In the genomic region with DNA sequence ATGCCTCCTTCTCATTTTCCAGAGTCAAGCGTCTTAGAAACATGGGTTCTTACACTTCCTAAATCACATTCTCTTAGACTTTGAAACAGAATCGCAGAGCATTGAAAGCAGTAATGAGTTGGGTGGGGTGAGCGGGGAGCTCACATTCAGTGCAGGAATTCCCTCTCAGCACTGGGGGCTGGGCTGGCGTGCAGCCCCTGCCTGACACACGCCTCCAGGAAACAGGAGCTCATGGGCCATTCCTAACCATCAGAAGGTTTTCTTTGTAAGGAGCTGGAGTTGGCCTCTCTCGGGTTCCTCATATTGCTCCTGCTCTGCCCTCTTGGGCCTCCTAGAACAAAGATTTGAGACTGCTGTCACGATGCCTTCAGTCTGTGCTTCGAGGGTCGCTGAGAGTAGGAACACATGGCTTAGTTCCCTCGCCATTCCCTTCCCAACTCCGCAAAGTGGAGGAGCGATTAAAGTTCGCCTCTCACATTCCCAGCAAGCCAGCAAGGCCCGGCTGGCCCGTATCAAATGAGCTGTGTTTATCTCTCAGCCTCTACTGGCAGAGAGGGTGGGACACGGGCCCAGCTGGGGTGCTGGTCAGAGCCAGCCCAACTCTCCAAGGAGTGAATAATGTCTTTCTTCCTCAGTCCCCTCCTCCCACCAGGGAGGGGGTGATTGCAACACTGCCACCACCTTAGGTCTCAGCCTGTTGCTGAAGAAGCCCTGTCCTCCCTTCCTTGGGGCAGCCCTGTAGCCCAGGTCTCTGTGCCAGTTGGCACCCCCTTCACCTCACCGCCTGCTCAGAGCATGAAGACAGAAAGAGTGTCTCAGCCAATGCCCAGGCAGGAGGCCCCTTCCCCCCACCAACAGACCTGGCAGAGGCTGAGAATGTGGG, we compare ENCODE assay signal across 13 cellular contexts. TPM values are rescaled to one million over a fixed set of nuclear protein-coding genes. Genes with fewer than 3 reads are reported as not detected.
A peak's percentile ranks its signal among the peaks of the same experiment; 100 is the strongest.
DNase-seq lines count a peak whose midpoint lies in the region; ATAC-seq and TF ChIP-seq lines count a peak whose summit lies in the region.
"Had no signal": no experiment of that assay in that cellular context is flagged by ENCODE, and none has a peak within 500 bp of the region (broad histone marks: within the 10 kb centered on the region; RNA-seq: fewer than 3 reads in every experiment).

No MANE protein-coding gene starts in this region.

- H3K9me3 Mint-ChIP-seq in nephron: no peaks in the 10 kb centered on the region
- H3K9me3 Mint-ChIP-seq: activated CD4-positive, alpha-beta memory T cell treated with anti-CD3 and anti-CD28 coated beads, Interleukin-2, amount 10 ng/mL, durations not matched to agents 7 days and 5 days; activated naive CD8-positive, alpha-beta T cell treated with anti-CD3 and anti-CD28 coated beads, Interleukin-2, amount 50 U/mL, for 24 hours had no signal

- H3K27ac ChIP-seq in ascending aorta: peak overlapping the region; percentile 69 to 79
- H3K27ac ChIP-seq in upper lobe of left lung: peak overlapping the region in 3 of 4 donors; percentile 34 to 53 (median 37)
- H3K27ac ChIP-seq: SJCRH30 had no signal

- no peaks in the 10 kb centered on the region for H3K36me3 Mint-ChIP-seq in nephron (ENCODE audit: low read depth)

- no peaks in the 10 kb centered on the region for H3K36me3 ChIP-seq in ascending aorta
- no peaks in the 10 kb centered on the region for H3K36me3 ChIP-seq in upper lobe of left lung
- H3K36me3 ChIP-seq: SJCRH30 had no signal

- ATAC-seq in Right ventricle myocardium inferior (peak; percentile 91), upper lobe of left lung (ENCODE audit: low FRiP score in 2 of 2) (peak; percentile 32 to 62), HG03025 (IDR thresholded peaks at IDR 0.05; ENCODE audit: low FRiP score, unreplicated experiment) (no peak), GM18520 (IDR thresholded peaks at IDR 0.05; ENCODE audit: unreplicated experiment) (no peak)
- ATAC-seq: activated naive CD8-positive, alpha-beta T cell treated with anti-CD3 and anti-CD28 coated beads, Interleukin-2, amount 50 U/mL, for 24 hours had no signal

- 69 to 77% methylated on average over 14 to 17 of the region's 17 CpGs for WGBS in upper lobe of left lung, 2 donors

- no peak overlapping the region for H3K4me3 ChIP-seq in ascending aorta
- no peak overlapping the region for H3K4me3 ChIP-seq in upper lobe of left lung
- H3K4me3 ChIP-seq: SJCRH30 had no signal

- peaks cover 47% of the 10 kb centered on the region for H3K4me1 Mint-ChIP-seq in nephron
- H3K4me1 Mint-ChIP-seq: activated CD4-positive, alpha-beta memory T cell treated with anti-CD3 and anti-CD28 coated beads, Interleukin-2, amount 10 ng/mL, durations not matched to agents 7 days and 5 days; activated naive CD8-positive, alpha-beta T cell treated with anti-CD3 and anti-CD28 coated beads, Interleukin-2, amount 50 U/mL, for 24 hours had no signal

- DNase-seq in ascending aorta (ENCODE audit: low spot score in 2 of 2) (peak; percentile 19 to 87), Right ventricle myocardium inferior (ENCODE audit: missing footprints) (peak; percentile 92), upper lobe of left lung (peak in 1 of 2 donors; percentile 47), DMS114 treated with DMSO at 0.1 percent for 48 hours (lab: John Stamatoyannopoulos, UW; ENCODE audit: unreplicated experiment) (no peak)
- no peak for DNase-seq in effector CD4-positive, alpha-beta T cell
- DNase-seq: activated CD4-positive, alpha-beta memory T cell treated with anti-CD3 and anti-CD28 coated beads, Interleukin-2, amount 10 ng/mL, durations not matched to agents 7 days and 5 days; activated naive CD8-positive, alpha-beta T cell treated with anti-CD3 and anti-CD28 coated beads, Interleukin-2, amount 50 U/mL, for 24 hours; glutamatergic neuron; NCI-H2107 had no signal

- peak overlapping the region; percentile 67 to 83 (median 81) for H3K27ac Mint-ChIP-seq in nephron
- H3K27ac Mint-ChIP-seq: activated CD4-positive, alpha-beta memory T cell treated with anti-CD3 and anti-CD28 coated beads, Interleukin-2, amount 10 ng/mL, durations not matched to agents 7 days and 5 days; activated naive CD8-positive, alpha-beta T cell treated with anti-CD3 and anti-CD28 coated beads, Interleukin-2, amount 50 U/mL, for 24 hours had no signal

- TF ChIP-seq CTCF in ascending aorta (IDR thresholded peaks at IDR 0.05) (no peak), nephron (IDR thresholded peaks at IDR 0.05; ENCODE audit: unreplicated experiment in 3 of 3) (no peak), upper lobe of left lung (IDR thresholded peaks at IDR 0.05) (no peak)

- TF ChIP-seq EP300 in upper lobe of left lung (IDR thresholded peaks at IDR 0.05): no peak

- no peaks in the 10 kb centered on the region for H3K27me3 ChIP-seq in ascending aorta
- no peaks in the 10 kb centered on the region for H3K27me3 ChIP-seq in upper lobe of left lung
- H3K27me3 ChIP-seq: SJCRH30 had no signal

- no peak overlapping the region for H3K4me3 Mint-ChIP-seq in nephron
- H3K4me3 Mint-ChIP-seq: activated CD4-positive, alpha-beta memory T cell treated with anti-CD3 and anti-CD28 coated beads, Interleukin-2, amount 10 ng/mL, durations not matched to agents 7 days and 5 days; activated naive CD8-positive, alpha-beta T cell treated with anti-CD3 and anti-CD28 coated beads, Interleukin-2, amount 50 U/mL, for 24 hours had no signal

- H3K27me3 Mint-ChIP-seq in nephron (ENCODE audit: low read depth): peaks cover 31% of the 10 kb centered on the region

- intact Hi-C loops in ascending aorta (cut with DNase I): loop anchor here (10.0 kb wide), 1 partner anchor 256 kb away; the partner anchor contains the start of gene KCNE3
- intact Hi-C loops in Right ventricle myocardium inferior (cut with DNase I): no loop called here

- H3K9me3 ChIP-seq in ascending aorta (no peaks in the 10 kb centered on the region), upper lobe of left lung (no peaks in the 10 kb centered on the region)
- H3K9me3 ChIP-seq: SJCRH30 had no signal

- TF ChIP-seq POLR2A in upper lobe of left lung (IDR thresholded peaks at IDR 0.05): no peak

- H3K4me1 ChIP-seq in ascending aorta (peaks cover 19 to 30% of the 10 kb centered on the region in 2 donors), upper lobe of left lung (peaks cover 0 to 4% (median 0%) of the 10 kb centered on the region in 4 donors)

RNA-seq across cellular contexts. Expression of gene CHRDL2, which starts 10.4 kb away (rescaled TPM):
- total RNA-seq in ascending aorta (not detected), Right ventricle myocardium inferior (34.3 TPM), upper lobe of left lung (1 to 10 TPM in 3 of 6 donors, not detected in 3; 1.3 to 3.1 (median 1.5) TPM)
- total RNA-seq: activated CD4-positive, alpha-beta memory T cell treated with anti-CD3 and anti-CD28 coated beads, Interleukin-2, amount 10 ng/mL, durations not matched to agents 7 days and 5 days; SJCRH30 had no signal

RNA-seq across cellular contexts. Expression of gene RNF169, which starts 27.8 kb away (rescaled TPM):
- total RNA-seq in ascending aorta (19.5 TPM), Right ventricle myocardium inferior (10.4 TPM), upper lobe of left lung (10 to 100 TPM; 13.4 to 34.3 (median 22.8) TPM)

Comparison
In these comparisons a context has a peak if more than half of its experiments do, and no peak if none do; other contexts are left out.
1. DNase-seq: peak in ascending aorta (2 of 2) and Right ventricle myocardium inferior (single experiment); none in effector CD4-positive, alpha-beta T cell (single experiment) and DMS114 treated with DMSO at 0.1 percent for 48 hours (single experiment).
2. ATAC-seq: peak in Right ventricle myocardium inferior (single experiment) and upper lobe of left lung (2 of 2); none in HG03025 (single experiment) and GM18520 (single experiment).